In the genomic region with DNA sequence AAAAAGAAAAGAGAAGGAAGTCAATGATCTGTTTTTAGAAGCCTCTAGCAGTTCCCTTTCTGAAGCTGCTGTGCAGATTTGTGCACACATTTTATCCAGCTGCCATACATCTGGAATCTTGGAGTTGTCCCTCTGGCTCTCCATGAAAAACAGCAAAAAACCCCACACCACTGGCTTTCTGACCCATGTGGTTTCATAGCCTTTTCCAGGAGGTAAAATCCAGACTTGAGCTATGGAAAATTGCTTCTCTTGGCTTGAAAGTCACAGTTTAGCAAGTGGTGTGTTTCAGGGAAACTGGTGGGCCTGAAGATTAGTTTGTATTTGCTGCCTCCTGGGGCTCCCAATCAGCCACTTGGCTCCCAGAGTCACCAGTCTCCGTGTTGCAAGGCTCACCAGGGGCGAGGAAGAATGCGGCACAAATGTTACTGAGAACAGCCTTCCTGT, we compare ENCODE assay signal across 1 cellular context.
TF ChIP-seq lines count a peak whose summit lies in the region.

No MANE protein-coding gene starts in this region.

TF ChIP-seq in SK-N-SH, 30 proteins besides CTCF, POLR2A, EP300 and RAD21 (continued from another document):
- TF ChIP-seq, protein P1, sequence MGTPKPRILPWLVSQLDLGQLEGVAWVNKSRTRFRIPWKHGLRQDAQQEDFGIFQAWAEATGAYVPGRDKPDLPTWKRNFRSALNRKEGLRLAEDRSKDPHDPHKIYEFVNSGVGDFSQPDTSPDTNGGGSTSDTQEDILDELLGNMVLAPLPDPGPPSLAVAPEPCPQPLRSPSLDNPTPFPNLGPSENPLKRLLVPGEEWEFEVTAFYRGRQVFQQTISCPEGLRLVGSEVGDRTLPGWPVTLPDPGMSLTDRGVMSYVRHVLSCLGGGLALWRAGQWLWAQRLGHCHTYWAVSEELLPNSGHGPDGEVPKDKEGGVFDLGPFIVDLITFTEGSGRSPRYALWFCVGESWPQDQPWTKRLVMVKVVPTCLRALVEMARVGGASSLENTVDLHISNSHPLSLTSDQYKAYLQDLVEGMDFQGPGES (IDR thresholded peaks at IDR 0.05; ENCODE audit: low read depth, low read length), result no peak
- TF ChIP-seq, protein P2, sequence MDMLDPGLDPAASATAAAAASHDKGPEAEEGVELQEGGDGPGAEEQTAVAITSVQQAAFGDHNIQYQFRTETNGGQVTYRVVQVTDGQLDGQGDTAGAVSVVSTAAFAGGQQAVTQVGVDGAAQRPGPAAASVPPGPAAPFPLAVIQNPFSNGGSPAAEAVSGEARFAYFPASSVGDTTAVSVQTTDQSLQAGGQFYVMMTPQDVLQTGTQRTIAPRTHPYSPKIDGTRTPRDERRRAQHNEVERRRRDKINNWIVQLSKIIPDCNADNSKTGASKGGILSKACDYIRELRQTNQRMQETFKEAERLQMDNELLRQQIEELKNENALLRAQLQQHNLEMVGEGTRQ (IDR thresholded peaks at IDR 0.05; ENCODE audit: borderline replicate concordance, low read depth, low read length), result no peak
- TF ChIP-seq YY1 (IDR thresholded peaks at IDR 0.05; ENCODE audit: low read depth) (no peak), TAF1 (IDR thresholded peaks at IDR 0.05; ENCODE audit: borderline replicate concordance, low read depth, low read length) (no peak)
TF ChIP-seq in SK-N-SH: peak in this region for 0.
